In genomic region chr4:40196724-40197281, GRCh38 we compare ENCODE assay signal across 1 cellular context.
TF ChIP-seq lines count a peak whose summit lies in the region.

Gene RHOH (plus strand): TSS chr4:40197031. CDS start chr4:40243387, 46,356 bp downstream.

TF ChIP-seq in GM23338, 12 proteins besides CTCF, POLR2A, EP300 and RAD21 (continued from another document):
- TF ChIP-seq REST (IDR thresholded peaks at IDR 0.05; ENCODE audit: unreplicated experiment): no peak
